ENCODE assay signal across 2 cellular contexts in genomic region chr1:184493987-184494388, GRCh38.
TF ChIP-seq lines count a peak whose summit lies in the region.

No MANE protein-coding gene starts in this region.

TF ChIP-seq in liver, 16 proteins besides CTCF, POLR2A, EP300 and RAD21 (continued from another document):
- TF ChIP-seq REST (IDR thresholded peaks at IDR 0.05) (no peak), JUND (IDR thresholded peaks at IDR 0.05) (peak; percentile 16 to 37), RXRA (IDR thresholded peaks at IDR 0.05) (peak; percentile 30 to 68)

TF ChIP-seq in HepG2, 621 proteins besides CTCF, POLR2A, EP300 and RAD21 (continued from another document):
- TF ChIP-seq TRAFD1 (CRISPR knock-in tag; IDR thresholded peaks at IDR 0.05; ENCODE audit: borderline replicate concordance): no peak
- TF ChIP-seq TERF1 (CRISPR knock-in tag; IDR thresholded peaks at IDR 0.05): no peak
- no peak for TF ChIP-seq TAF1 (CRISPR knock-in tag; IDR thresholded peaks at IDR 0.05)
- no peak for TF ChIP-seq LBX2 (CRISPR knock-in tag; IDR thresholded peaks at IDR 0.05; ENCODE audit: borderline replicate concordance)
TF ChIP-seq in HepG2: peak in this region for 0.
